1 cellular context compared by ENCODE assay signal in genomic region chr4:72975488-72975784, GRCh38.
TF ChIP-seq lines count a peak whose summit lies in the region.

No MANE protein-coding gene starts in this region.

TF ChIP-seq in SK-N-SH, 30 proteins besides CTCF, POLR2A, EP300 and RAD21 (continued from another document):
- no peak for TF ChIP-seq REST (IDR thresholded peaks at IDR 0.05; ENCODE audit: low read depth, low read length)
